ENCODE assay signal across 1 cellular context in the genomic region with DNA sequence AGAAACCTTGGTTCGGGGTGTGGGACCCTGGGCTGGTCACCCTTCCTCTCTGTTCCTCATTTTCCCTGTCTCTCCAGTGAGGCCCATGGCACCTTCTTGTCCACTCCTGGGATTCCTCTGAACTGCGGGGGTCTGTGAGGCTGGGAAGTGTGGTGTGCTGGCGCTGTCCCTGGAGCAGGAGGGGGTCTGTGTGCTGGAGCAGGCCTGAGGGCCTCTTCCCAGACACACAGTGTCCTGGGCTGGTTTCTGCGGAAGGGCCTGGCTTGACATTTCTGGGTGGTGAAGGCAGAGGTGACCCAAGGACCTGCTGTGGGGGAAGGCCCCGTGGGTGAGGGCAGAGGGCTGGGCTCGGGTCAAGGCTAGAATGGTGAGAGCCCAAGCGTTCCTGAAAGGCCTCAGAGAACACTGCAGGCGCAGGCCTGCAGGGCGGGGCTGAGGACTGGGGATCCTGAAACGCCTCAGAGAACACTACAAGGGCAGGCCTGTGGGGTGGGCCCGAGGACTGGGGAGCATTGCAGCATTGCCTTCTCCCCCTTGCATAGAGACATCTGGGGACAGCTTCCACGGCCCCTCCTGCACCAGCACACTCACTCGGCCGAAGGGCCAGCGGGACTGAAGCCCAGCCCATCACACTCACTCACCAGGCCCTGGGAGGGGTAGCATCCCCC.
TF ChIP-seq lines count a peak whose summit lies in the region.

No MANE protein-coding gene starts in this region.

TF ChIP-seq in SK-N-SH, 30 proteins besides CTCF, POLR2A, EP300 and RAD21 (continued from another document):
- no peak for TF ChIP-seq FOXM1 (IDR thresholded peaks at IDR 0.05; ENCODE audit: low read depth)
